In the genomic region with DNA sequence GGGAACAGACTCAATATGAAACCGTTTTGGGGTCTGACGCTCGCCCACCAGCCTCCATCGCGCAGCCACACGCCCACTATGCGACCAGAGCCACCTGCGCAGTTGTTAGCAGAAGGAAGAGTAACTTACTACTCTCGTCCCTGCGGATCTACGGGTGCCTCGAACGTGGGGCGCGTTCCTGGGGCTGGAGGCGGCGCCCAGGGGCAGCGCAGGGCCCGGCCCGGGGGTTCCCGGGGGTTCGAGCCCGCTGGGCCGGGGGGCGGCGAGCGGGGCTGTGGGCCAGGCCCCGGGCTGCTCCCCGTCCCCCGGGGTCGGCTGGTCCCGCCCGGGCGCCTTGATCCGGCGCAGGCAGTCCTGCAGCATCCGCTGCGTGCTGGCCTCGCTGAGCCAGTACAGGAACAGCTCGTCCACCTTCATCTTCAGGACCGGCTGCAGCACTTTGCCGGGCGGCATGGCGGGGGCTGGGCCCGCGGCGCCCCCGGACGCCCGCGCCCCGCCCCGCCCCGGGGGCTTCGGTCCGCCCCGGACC, we compare ENCODE assay signal across 8 cellular contexts. TPM values are rescaled to one million over a fixed set of nuclear protein-coding genes. Genes with fewer than 3 reads are reported as not detected.
A peak's percentile ranks its signal among the peaks of the same experiment; 100 is the strongest.
DNase-seq lines count a peak whose midpoint lies in the region; ATAC-seq, FAIRE-seq and TF ChIP-seq lines count a peak whose summit lies in the region.

No MANE protein-coding gene starts in this region.

- no peak overlapping the region for H3K9ac ChIP-seq in parathyroid adenoma

- peak; percentile 36 for ATAC-seq in GM18511 (IDR thresholded peaks at IDR 0.05; ENCODE audit: unreplicated experiment)
- ATAC-seq in HG02852 (IDR thresholded peaks at IDR 0.05; ENCODE audit: unreplicated experiment): peak; percentile 30

- peak overlapping the region; percentile 64 for H3K4me3 Mint-ChIP-seq in T-helper 2 cell treated with Interferon-gamma antibody and Interleukin-4, amounts not matched to agents 5 μg/mL and 100 μg/mL, for 36 hours
- peak overlapping the region; percentile 90 for H3K4me3 Mint-ChIP-seq in endothelial cell (ENCODE audit: unreplicated experiment)

- peak overlapping the region; percentile 77 for H3K27ac Mint-ChIP-seq in T-helper 2 cell treated with Interferon-gamma antibody and Interleukin-4, amounts not matched to agents 5 μg/mL and 100 μg/mL, for 36 hours
- H3K27ac Mint-ChIP-seq in endothelial cell (ENCODE audit: unreplicated experiment): peak overlapping the region; percentile 64

- peak overlapping the region; percentile 71 for H3K4me2 ChIP-seq in parathyroid adenoma (ENCODE audit: low read length)

- no peaks in the 10 kb centered on the region for H3K27me3 ChIP-seq in parathyroid adenoma (ENCODE audit: control insufficient read depth, insufficient read depth, low read length)

- DNase-seq in T-helper 2 cell treated with Interferon-gamma antibody and Interleukin-4, amounts not matched to agents 5 μg/mL and 100 μg/mL, for 36 hours (ENCODE audit: low spot score): peak; percentile 53
- DNase-seq in endothelial cell (ENCODE audit: low spot score) (peak; percentile 26), NCI-H446 treated with DMSO at 0.1 percent for 48 hours (lab: John Stamatoyannopoulos, UW) (no peak), NCI-H2107 treated with DMSO at 0.1 percent for 48 hours (lab: John Stamatoyannopoulos, UW; ENCODE audit: unreplicated experiment) (no peak), RCC 7860 (ENCODE audit: low spot score) (no peak)

- H3K79me2 ChIP-seq in parathyroid adenoma: no peaks in the 10 kb centered on the region

- H3K4me1 Mint-ChIP-seq in T-helper 2 cell treated with Interferon-gamma antibody and Interleukin-4, amounts not matched to agents 5 μg/mL and 100 μg/mL, for 36 hours (ENCODE audit: low read depth): peaks cover 11% of the 10 kb centered on the region
- H3K4me1 Mint-ChIP-seq in endothelial cell (ENCODE audit: unreplicated experiment): peaks cover 8% of the 10 kb centered on the region

- no peaks in the 10 kb centered on the region for H3K9me3 ChIP-seq in parathyroid adenoma (ENCODE audit: control insufficient read depth, low read length)

- no peak for TF ChIP-seq CTCF in endothelial cell (IDR thresholded peaks at IDR 0.05; ENCODE audit: unreplicated experiment)
- TF ChIP-seq CTCF in parathyroid adenoma (IDR thresholded peaks at IDR 0.05): no peak

- H3K27me3 Mint-ChIP-seq in T-helper 2 cell treated with Interferon-gamma antibody and Interleukin-4, amounts not matched to agents 5 μg/mL and 100 μg/mL, for 36 hours (ENCODE audit: low read depth): peaks cover 4% of the 10 kb centered on the region
- H3K27me3 Mint-ChIP-seq in endothelial cell (ENCODE audit: unreplicated experiment): peaks cover 13% of the 10 kb centered on the region

- H3K27ac ChIP-seq in parathyroid adenoma: no peak overlapping the region

- peak overlapping the region; percentile 42 for H2AFZ ChIP-seq in parathyroid adenoma

- no peaks in the 10 kb centered on the region for H3K36me3 ChIP-seq in parathyroid adenoma (ENCODE audit: control insufficient read depth, insufficient read depth, low read length)

- H3K4me3 ChIP-seq in parathyroid adenoma (ENCODE audit: low read depth, low read length): peak overlapping the region; percentile 100

- FAIRE-seq in RCC 7860 (lab: Jason Lieb, UNC): no peak

- no peaks in the 10 kb centered on the region for H3K9me3 Mint-ChIP-seq in T-helper 2 cell treated with Interferon-gamma antibody and Interleukin-4, amounts not matched to agents 5 μg/mL and 100 μg/mL, for 36 hours
- no peaks in the 10 kb centered on the region for H3K9me3 Mint-ChIP-seq in endothelial cell (ENCODE audit: unreplicated experiment)

- peaks cover 6% of the 10 kb centered on the region for H3K36me3 Mint-ChIP-seq in T-helper 2 cell treated with Interferon-gamma antibody and Interleukin-4, amounts not matched to agents 5 μg/mL and 100 μg/mL, for 36 hours (ENCODE audit: low read depth)
- peaks cover 12% of the 10 kb centered on the region for H3K36me3 Mint-ChIP-seq in endothelial cell (ENCODE audit: low read depth, unreplicated experiment)

- H3K4me1 ChIP-seq in parathyroid adenoma: no peaks in the 10 kb centered on the region

RNA-seq across cellular contexts. Expression of gene PPP2R3B, which starts 0.4 kb away (rescaled TPM):
- 44.0 TPM for total RNA-seq in endothelial cell (ENCODE audit: unreplicated experiment)

Comparison
In these comparisons a context has a peak if more than half of its experiments do, and no peak if none do; other contexts are left out.
1. DNase-seq: peak in T-helper 2 cell treated with Interferon-gamma antibody and Interleukin-4, amounts not matched to agents 5 μg/mL and 100 μg/mL, for 36 hours (single experiment) and endothelial cell (single experiment); none in NCI-H446 treated with DMSO at 0.1 percent for 48 hours (single experiment), NCI-H2107 treated with DMSO at 0.1 percent for 48 hours (single experiment) and RCC 7860 (single experiment).